In the genomic region with DNA sequence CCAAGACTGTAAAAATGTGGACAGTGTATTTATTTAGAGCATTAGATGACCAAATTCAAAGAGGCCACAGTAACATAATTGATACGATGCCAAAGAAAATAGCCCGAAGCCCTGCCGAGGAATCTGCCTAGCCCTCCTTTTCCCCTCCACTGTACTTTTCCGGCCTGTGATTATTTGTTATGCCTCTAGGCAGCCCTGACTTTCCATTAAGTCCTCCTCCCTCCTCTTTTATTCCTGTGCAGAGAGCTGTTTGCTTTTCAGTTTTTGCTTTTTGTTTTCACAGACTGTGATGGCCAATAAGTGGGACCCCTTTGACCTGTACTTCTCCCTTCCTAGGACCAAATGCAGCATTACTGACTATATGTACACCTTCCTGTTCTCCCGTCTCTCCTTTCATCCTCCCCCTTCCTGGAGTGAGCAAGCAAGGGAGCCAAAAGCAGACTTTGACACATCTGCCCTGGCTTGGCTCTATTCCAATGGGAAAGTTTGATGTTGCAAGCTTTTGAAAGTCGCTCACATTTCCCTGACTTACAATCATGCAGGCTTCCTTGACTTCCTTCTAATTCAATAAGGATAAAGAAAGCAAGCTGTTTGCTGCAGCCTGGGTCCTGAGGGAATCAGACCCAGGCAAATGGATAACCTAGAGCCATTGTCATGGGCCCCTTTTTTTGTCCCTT, we compare ENCODE assay signal across 10 cellular contexts.
A peak's percentile ranks its signal among the peaks of the same experiment; 100 is the strongest.
DNase-seq lines count a peak whose midpoint lies in the region; ATAC-seq, FAIRE-seq and TF ChIP-seq lines count a peak whose summit lies in the region.
"Had no signal": no experiment of that assay in that cellular context is flagged by ENCODE, and none has a peak within 500 bp of the region (broad histone marks: within the 10 kb centered on the region; RNA-seq: fewer than 3 reads in every experiment).

No MANE protein-coding gene starts in this region.

- ATAC-seq in left lung (peak; percentile 82), HG03025 (IDR thresholded peaks at IDR 0.05; ENCODE audit: low FRiP score, unreplicated experiment) (no peak), GM21423 (IDR thresholded peaks at IDR 0.05; ENCODE audit: unreplicated experiment) (no peak)

- H3K36me3 Mint-ChIP-seq in astrocyte (ENCODE audit: low read depth, unreplicated experiment), result no peaks in the 10 kb centered on the region
- H3K36me3 Mint-ChIP-seq: memory B cell had no signal

- TF ChIP-seq CTCF in astrocyte (IDR thresholded peaks at IDR 0.05; ENCODE audit: insufficient read depth, low read depth, low read length) (no peak), left lung (IDR thresholded peaks at IDR 0.05) (no peak)

- H3K4me1 ChIP-seq in astrocyte (ENCODE audit: insufficient read depth, low read length) (peaks cover 22% of the 10 kb centered on the region), left lung (peaks cover 13 to 16% of the 10 kb centered on the region in 2 donors)

- H3K9ac ChIP-seq in astrocyte (ENCODE audit: low read length), result peak overlapping the region; percentile 63
- H3K9ac ChIP-seq: BLaER1 treated with 17β-estradiol and CSF1 and Interleukin-3, amounts not matched to agents 10 nM and 100 nM had no signal

- no peaks in the 10 kb centered on the region for H3K27me3 ChIP-seq in astrocyte (ENCODE audit: insufficient read depth, low read length)
- H3K27me3 ChIP-seq in left lung, result no peaks in the 10 kb centered on the region
- H3K27me3 ChIP-seq: BLaER1 treated with 17β-estradiol and CSF1 and Interleukin-3, amounts not matched to agents 10 nM and 100 nM had no signal

- H3K4me2 ChIP-seq in astrocyte (ENCODE audit: low read length), result peak overlapping the region; percentile 77
- H3K4me2 ChIP-seq: BLaER1 treated with 17β-estradiol and CSF1 and Interleukin-3, amounts not matched to agents 10 nM and 100 nM had no signal

- peak; percentile 94 for FAIRE-seq in astrocyte (lab: Jason Lieb, UNC)
- peak; percentile 5 for FAIRE-seq in urothelium cell line (lab: Jason Lieb, UNC)

- H2AFZ ChIP-seq in astrocyte (ENCODE audit: low read depth, low read length), result peak overlapping the region; percentile 18

- no peaks in the 10 kb centered on the region for H3K79me2 ChIP-seq in astrocyte (ENCODE audit: insufficient read depth, low read length)

- H3K4me3 ChIP-seq in astrocyte (ENCODE audit: insufficient read depth, low read depth, low read length) (no peak overlapping the region), left lung (no peak overlapping the region)
- H3K4me3 ChIP-seq: BLaER1 treated with 17β-estradiol and CSF1 and Interleukin-3, amounts not matched to agents 10 nM and 100 nM had no signal

- DNase-seq in NCI-H1417 (lab: John Stamatoyannopoulos, UW) (peak in 2 of 3 experiments; percentile 44 to 76), NCI-H1417 treated with DMSO at 0.1 percent for 48 hours (lab: John Stamatoyannopoulos, UW) (no peak), astrocyte (ENCODE audit: low read depth) (peak; percentile 94), left lung (no peak), urothelium cell line (ENCODE audit: low spot score) (peak; percentile 62), GM19240 (ENCODE audit: insufficient read length, low spot score) (no peak)

- no peaks in the 10 kb centered on the region for H4K20me1 ChIP-seq in astrocyte (ENCODE audit: insufficient read depth, low read length)
- H4K20me1 ChIP-seq: BLaER1 treated with 17β-estradiol and CSF1 and Interleukin-3, amounts not matched to agents 10 nM and 100 nM had no signal

- no peaks in the 10 kb centered on the region for H3K36me3 ChIP-seq in astrocyte (ENCODE audit: insufficient read depth, low read length)
- no peaks in the 10 kb centered on the region for H3K36me3 ChIP-seq in left lung
- H3K36me3 ChIP-seq: BLaER1 treated with 17β-estradiol and CSF1 and Interleukin-3, amounts not matched to agents 10 nM and 100 nM had no signal

- no peak overlapping the region for H3K4me3 Mint-ChIP-seq in astrocyte (ENCODE audit: unreplicated experiment)
- H3K4me3 Mint-ChIP-seq: memory B cell had no signal

- H3K27me3 Mint-ChIP-seq in astrocyte (ENCODE audit: low read depth, unreplicated experiment), result no peaks in the 10 kb centered on the region
- H3K27me3 Mint-ChIP-seq: memory B cell had no signal

- peak overlapping the region; percentile 63 for H3K27ac Mint-ChIP-seq in astrocyte (ENCODE audit: unreplicated experiment)
- H3K27ac Mint-ChIP-seq: memory B cell had no signal

- intact Hi-C loops in left lung (cut with DNase I), result no loop called here

- peak overlapping the region; percentile 83 for H3K27ac ChIP-seq in astrocyte (ENCODE audit: low read depth, low read length)
- H3K27ac ChIP-seq in left lung, result peak overlapping the region; percentile 10 to 66
- H3K27ac ChIP-seq: BLaER1 treated with 17β-estradiol and CSF1 and Interleukin-3, amounts not matched to agents 10 nM and 100 nM had no signal

- no peaks in the 10 kb centered on the region for H3K9me3 Mint-ChIP-seq in astrocyte (ENCODE audit: unreplicated experiment)
- H3K9me3 Mint-ChIP-seq: memory B cell had no signal

- H3K9me3 ChIP-seq in astrocyte (ENCODE audit: insufficient read depth, low read depth, low read length) (no peaks in the 10 kb centered on the region), left lung (no peaks in the 10 kb centered on the region)
- H3K9me3 ChIP-seq: BLaER1 treated with 17β-estradiol and CSF1 and Interleukin-3, amounts not matched to agents 10 nM and 100 nM had no signal

- H3K4me1 Mint-ChIP-seq in astrocyte (ENCODE audit: low read depth, unreplicated experiment), result peaks cover 12% of the 10 kb centered on the region
- H3K4me1 Mint-ChIP-seq: memory B cell had no signal

Comparison
In these comparisons a context has a peak if more than half of its experiments do, and no peak if none do; other contexts are left out.
1. DNase-seq: peak in NCI-H1417 (2 of 3), astrocyte (single experiment) and urothelium cell line (single experiment); none in NCI-H1417 treated with DMSO at 0.1 percent for 48 hours (single experiment), left lung (0 of 2) and GM19240 (single experiment).